13 cellular contexts compared by ENCODE assay signal in the genomic region with DNA sequence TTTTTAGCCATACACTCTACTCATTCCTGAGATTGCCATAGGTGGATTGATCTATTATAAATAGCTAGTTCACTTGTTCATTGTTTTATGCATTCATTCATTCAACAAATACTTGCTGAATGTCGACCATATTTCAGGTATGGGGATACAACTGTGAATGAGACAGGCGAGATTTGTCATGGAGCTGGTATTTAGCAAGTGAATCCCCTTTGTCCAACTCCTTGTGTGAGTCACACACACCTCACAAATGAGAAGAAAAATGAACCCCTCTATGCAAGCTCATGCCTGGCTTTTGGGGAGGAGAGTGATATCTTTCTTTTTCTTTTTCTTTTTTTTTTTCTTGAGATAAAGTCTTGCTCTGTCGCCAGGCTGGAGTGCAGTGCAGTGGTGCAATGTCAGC.
"Had no signal": no experiment of that assay in that cellular context is flagged by ENCODE, and none has a peak within 500 bp of the region (broad histone marks: within the 10 kb centered on the region; RNA-seq: fewer than 3 reads in every experiment).

No MANE protein-coding gene starts in this region.

- H3K4me3 Mint-ChIP-seq: nephron progenitor cell had no signal

- H3K27me3 ChIP-seq: brain microvascular endothelial cell, gastrocnemius medialis had no signal

- DNase-seq: activated CD4-positive, alpha-beta T cell treated with anti-CD3 and anti-CD28 coated beads for 4 hours; activated effector memory CD4-positive, alpha-beta T cell treated with anti-CD3 and anti-CD28 coated beads, Interleukin-2, amount 50 U/mL, for 16 hours; brain microvascular endothelial cell; gastrocnemius medialis; kidney; left ventricle myocardium inferior; mesendoderm; nephron progenitor cell; stimulated activated CD4-positive, alpha-beta T cell treated with anti-CD3 and anti-CD28 coated beads, Interleukin-12 subunit alpha, Interleukin-12 subunit beta, amount 100 ng/mL, for 4 hours; stimulated activated CD4-positive, alpha-beta T cell treated with anti-CD3 and anti-CD28 coated beads, Interleukin-4, amount 100 ng/mL, for 1 hour; stimulated activated naive CD8-positive, alpha-beta T cell treated with anti-CD3 and anti-CD28 coated beads, Interleukin-15, amount 100 ng/mL, for 72 hours; T1000 had no signal

- H3K9me3 Mint-ChIP-seq: activated naive CD4-positive, alpha-beta T cell treated with anti-CD3 and anti-CD28 coated beads, Interleukin-2, amount 50 U/mL, for 72 hours; nephron progenitor cell; stimulated activated naive CD8-positive, alpha-beta T cell treated with anti-CD3 and anti-CD28 coated beads, Interleukin-15, amount 100 ng/mL, for 72 hours had no signal

- H3K27ac Mint-ChIP-seq: nephron progenitor cell had no signal

- ATAC-seq: gastrocnemius medialis; stimulated activated naive CD8-positive, alpha-beta T cell treated with anti-CD3 and anti-CD28 coated beads, Interleukin-15, amount 100 ng/mL, for 72 hours had no signal

- H3K9me3 ChIP-seq: gastrocnemius medialis, left ventricle myocardium inferior had no signal

- H3K27me3 Mint-ChIP-seq: stimulated activated naive CD8-positive, alpha-beta T cell treated with anti-CD3 and anti-CD28 coated beads, Interleukin-15, amount 100 ng/mL, for 72 hours had no signal

- H3K4me3 ChIP-seq: gastrocnemius medialis, left ventricle myocardium inferior had no signal

- FAIRE-seq: kidney had no signal

- H3K27ac ChIP-seq: brain microvascular endothelial cell, left ventricle myocardium inferior had no signal
